Comparison of ENCODE assay signal across 13 cellular contexts in genomic region chr16:1897692-1898091, GRCh38. TPM values are rescaled to one million over a fixed set of nuclear protein-coding genes. Genes with fewer than 3 reads are reported as not detected.
"Had no signal": no experiment of that assay in that cellular context is flagged by ENCODE, and none has a peak within 500 bp of the region (broad histone marks: within the 10 kb centered on the region; RNA-seq: fewer than 3 reads in every experiment).

No MANE protein-coding gene starts in this region.

RNA-seq across cellular contexts. Expression of gene HS3ST6, which starts 20.5 kb away (rescaled TPM):
- total RNA-seq: stomach, subcutaneous adipose tissue, temporal lobe, thoracic aorta, tibial nerve, upper lobe of right lung, uterus had no signal

RNA-seq across cellular contexts. Expression of gene MEIOB, which starts 25.7 kb away (rescaled TPM):
- total RNA-seq: stomach, subcutaneous adipose tissue, thoracic aorta, tibial nerve, transverse colon, upper lobe of right lung, ureter, urinary bladder, vagina had no signal
- polyA plus RNA-seq: urinary bladder had no signal

RNA-seq across cellular contexts. Expression of gene RPL3L, which starts 56.8 kb away (rescaled TPM):
- total RNA-seq: stomach, subcutaneous adipose tissue, temporal lobe, thoracic aorta, thyroid gland, tibial nerve, upper lobe of left lung, upper lobe of right lung, ureter, vagina had no signal
- polyA plus RNA-seq: urinary bladder had no signal
